12 cellular contexts compared by ENCODE assay signal in genomic region chr3:102354818-102355515, GRCh38.
DNase-seq lines count a peak whose midpoint lies in the region; ATAC-seq and TF ChIP-seq lines count a peak whose summit lies in the region.
"Had no signal": no experiment of that assay in that cellular context is flagged by ENCODE, and none has a peak within 500 bp of the region (broad histone marks: within the 10 kb centered on the region; RNA-seq: fewer than 3 reads in every experiment).

No MANE protein-coding gene starts in this region.

- DNase-seq in right cardiac atrium: no peak
- DNase-seq in Right ventricle myocardium superior: no peak
- peak; percentile 52 for DNase-seq in RPMI7951 (ENCODE audit: low read depth)
- peak; percentile 67 for DNase-seq in fibroblast of the aortic adventitia (ENCODE audit: low read depth)
- no peak for DNase-seq in inferior parietal cortex (ENCODE audit: extremely low spot score)
- DNase-seq in cerebellar nuclear complex (lab: John Stamatoyannopoulos, UW): no peak
- no peak for DNase-seq in substantia nigra (lab: John Stamatoyannopoulos, UW)
- DNase-seq: activated CD4-positive, alpha-beta T cell treated with anti-CD3 and anti-CD28 coated beads, Interleukin-2, amount 50 U/mL, for 48 hours; activated naive CD4-positive, alpha-beta T cell treated with anti-CD3 and anti-CD28 coated beads, Interleukin-2, amount 10 ng/mL, durations not matched to agents 7 days and 5 days; NCI-H2081 treated with DMSO at 0.1 percent for 48 hours had no signal

- no peak for TF ChIP-seq CTCF in fibroblast of the aortic adventitia (IDR thresholded peaks at IDR 0.05; ENCODE audit: insufficient read depth, low read length)

- H3K9me3 ChIP-seq in right cardiac atrium (ENCODE audit: control insufficient read depth, low read length): no peaks in the 10 kb centered on the region

- intact Hi-C loops in right cardiac atrium (cut with DNase I) (no loop called here), Right ventricle myocardium superior (cut with DNase I) (no loop called here)

- H3K4me3 ChIP-seq in right cardiac atrium (ENCODE audit: low read length) (no peak overlapping the region), fibroblast of the aortic adventitia (ENCODE audit: low read depth, low read length) (no peak overlapping the region)

- no peak overlapping the region for H3K27ac ChIP-seq in right cardiac atrium (ENCODE audit: low read length)
- H3K27ac ChIP-seq in substantia nigra (ENCODE audit: low read depth, low read length, poor library complexity, severe bottlenecking): no peak overlapping the region
- H3K27ac ChIP-seq: HL-60 had no signal

- no peaks in the 10 kb centered on the region for H3K27me3 ChIP-seq in right cardiac atrium (ENCODE audit: control insufficient read depth, insufficient read depth)

- H3K4me1 ChIP-seq in right cardiac atrium (ENCODE audit: control insufficient read depth, insufficient read depth, low read length): no peaks in the 10 kb centered on the region

- ATAC-seq in right cardiac atrium (peak; percentile 52 to 79), Right ventricle myocardium superior (ENCODE audit: poor library complexity) (no peak), GM18873 (IDR thresholded peaks at IDR 0.05; ENCODE audit: low FRiP score, unreplicated experiment) (no peak)

Comparison
In these comparisons a context has a peak if more than half of its experiments do, and no peak if none do; other contexts are left out.
1. ATAC-seq: peak in right cardiac atrium (2 of 2); none in Right ventricle myocardium superior (single experiment) and GM18873 (single experiment).
2. DNase-seq: peak in RPMI7951 (single experiment) and fibroblast of the aortic adventitia (single experiment); none in right cardiac atrium (0 of 3), Right ventricle myocardium superior (single experiment), inferior parietal cortex (single experiment), cerebellar nuclear complex (0 of 2) and substantia nigra (0 of 49).